Comparison of ENCODE assay signal across 1 cellular context in the genomic region with DNA sequence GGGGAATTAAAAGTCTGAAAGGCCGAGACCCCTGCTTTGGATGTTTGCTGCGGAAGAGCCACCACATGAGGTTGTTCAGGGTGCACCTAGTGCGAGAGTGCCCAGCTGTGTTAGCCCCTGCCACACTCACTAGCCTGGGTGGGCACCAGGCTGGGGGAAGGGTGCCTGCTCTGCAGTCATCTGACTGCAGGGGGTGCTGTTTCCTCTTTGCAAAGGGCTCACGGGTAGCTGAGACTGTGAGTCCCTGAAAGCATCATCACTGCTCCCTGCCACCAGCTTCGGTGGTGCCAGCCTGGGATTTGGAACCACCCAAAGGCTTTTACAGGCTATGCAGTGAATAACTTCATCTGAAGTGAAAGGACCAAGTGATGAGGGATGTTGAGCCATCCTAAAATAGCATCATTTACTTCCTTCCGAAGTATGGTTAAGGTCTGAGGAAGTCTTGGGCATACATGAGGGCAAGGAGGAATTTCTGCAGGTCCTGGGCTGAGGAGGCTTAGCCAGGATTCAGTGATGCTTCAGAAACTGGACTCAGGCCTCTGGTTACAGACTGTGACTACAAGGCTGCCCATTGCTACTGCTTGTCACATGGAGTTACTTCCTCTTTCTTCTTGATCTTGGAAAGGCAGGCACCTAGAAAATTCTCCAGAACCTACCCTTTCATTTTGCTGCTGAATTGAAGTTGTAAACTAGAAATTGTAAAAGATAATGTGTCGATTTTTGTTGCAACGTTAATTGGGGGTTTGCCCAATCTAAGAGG.
TF ChIP-seq lines count a peak whose summit lies in the region.

No MANE protein-coding gene starts in this region.

TF ChIP-seq in H1, 55 proteins besides CTCF, POLR2A, EP300 and RAD21 (continued from another document):
- TF ChIP-seq, protein P1, sequence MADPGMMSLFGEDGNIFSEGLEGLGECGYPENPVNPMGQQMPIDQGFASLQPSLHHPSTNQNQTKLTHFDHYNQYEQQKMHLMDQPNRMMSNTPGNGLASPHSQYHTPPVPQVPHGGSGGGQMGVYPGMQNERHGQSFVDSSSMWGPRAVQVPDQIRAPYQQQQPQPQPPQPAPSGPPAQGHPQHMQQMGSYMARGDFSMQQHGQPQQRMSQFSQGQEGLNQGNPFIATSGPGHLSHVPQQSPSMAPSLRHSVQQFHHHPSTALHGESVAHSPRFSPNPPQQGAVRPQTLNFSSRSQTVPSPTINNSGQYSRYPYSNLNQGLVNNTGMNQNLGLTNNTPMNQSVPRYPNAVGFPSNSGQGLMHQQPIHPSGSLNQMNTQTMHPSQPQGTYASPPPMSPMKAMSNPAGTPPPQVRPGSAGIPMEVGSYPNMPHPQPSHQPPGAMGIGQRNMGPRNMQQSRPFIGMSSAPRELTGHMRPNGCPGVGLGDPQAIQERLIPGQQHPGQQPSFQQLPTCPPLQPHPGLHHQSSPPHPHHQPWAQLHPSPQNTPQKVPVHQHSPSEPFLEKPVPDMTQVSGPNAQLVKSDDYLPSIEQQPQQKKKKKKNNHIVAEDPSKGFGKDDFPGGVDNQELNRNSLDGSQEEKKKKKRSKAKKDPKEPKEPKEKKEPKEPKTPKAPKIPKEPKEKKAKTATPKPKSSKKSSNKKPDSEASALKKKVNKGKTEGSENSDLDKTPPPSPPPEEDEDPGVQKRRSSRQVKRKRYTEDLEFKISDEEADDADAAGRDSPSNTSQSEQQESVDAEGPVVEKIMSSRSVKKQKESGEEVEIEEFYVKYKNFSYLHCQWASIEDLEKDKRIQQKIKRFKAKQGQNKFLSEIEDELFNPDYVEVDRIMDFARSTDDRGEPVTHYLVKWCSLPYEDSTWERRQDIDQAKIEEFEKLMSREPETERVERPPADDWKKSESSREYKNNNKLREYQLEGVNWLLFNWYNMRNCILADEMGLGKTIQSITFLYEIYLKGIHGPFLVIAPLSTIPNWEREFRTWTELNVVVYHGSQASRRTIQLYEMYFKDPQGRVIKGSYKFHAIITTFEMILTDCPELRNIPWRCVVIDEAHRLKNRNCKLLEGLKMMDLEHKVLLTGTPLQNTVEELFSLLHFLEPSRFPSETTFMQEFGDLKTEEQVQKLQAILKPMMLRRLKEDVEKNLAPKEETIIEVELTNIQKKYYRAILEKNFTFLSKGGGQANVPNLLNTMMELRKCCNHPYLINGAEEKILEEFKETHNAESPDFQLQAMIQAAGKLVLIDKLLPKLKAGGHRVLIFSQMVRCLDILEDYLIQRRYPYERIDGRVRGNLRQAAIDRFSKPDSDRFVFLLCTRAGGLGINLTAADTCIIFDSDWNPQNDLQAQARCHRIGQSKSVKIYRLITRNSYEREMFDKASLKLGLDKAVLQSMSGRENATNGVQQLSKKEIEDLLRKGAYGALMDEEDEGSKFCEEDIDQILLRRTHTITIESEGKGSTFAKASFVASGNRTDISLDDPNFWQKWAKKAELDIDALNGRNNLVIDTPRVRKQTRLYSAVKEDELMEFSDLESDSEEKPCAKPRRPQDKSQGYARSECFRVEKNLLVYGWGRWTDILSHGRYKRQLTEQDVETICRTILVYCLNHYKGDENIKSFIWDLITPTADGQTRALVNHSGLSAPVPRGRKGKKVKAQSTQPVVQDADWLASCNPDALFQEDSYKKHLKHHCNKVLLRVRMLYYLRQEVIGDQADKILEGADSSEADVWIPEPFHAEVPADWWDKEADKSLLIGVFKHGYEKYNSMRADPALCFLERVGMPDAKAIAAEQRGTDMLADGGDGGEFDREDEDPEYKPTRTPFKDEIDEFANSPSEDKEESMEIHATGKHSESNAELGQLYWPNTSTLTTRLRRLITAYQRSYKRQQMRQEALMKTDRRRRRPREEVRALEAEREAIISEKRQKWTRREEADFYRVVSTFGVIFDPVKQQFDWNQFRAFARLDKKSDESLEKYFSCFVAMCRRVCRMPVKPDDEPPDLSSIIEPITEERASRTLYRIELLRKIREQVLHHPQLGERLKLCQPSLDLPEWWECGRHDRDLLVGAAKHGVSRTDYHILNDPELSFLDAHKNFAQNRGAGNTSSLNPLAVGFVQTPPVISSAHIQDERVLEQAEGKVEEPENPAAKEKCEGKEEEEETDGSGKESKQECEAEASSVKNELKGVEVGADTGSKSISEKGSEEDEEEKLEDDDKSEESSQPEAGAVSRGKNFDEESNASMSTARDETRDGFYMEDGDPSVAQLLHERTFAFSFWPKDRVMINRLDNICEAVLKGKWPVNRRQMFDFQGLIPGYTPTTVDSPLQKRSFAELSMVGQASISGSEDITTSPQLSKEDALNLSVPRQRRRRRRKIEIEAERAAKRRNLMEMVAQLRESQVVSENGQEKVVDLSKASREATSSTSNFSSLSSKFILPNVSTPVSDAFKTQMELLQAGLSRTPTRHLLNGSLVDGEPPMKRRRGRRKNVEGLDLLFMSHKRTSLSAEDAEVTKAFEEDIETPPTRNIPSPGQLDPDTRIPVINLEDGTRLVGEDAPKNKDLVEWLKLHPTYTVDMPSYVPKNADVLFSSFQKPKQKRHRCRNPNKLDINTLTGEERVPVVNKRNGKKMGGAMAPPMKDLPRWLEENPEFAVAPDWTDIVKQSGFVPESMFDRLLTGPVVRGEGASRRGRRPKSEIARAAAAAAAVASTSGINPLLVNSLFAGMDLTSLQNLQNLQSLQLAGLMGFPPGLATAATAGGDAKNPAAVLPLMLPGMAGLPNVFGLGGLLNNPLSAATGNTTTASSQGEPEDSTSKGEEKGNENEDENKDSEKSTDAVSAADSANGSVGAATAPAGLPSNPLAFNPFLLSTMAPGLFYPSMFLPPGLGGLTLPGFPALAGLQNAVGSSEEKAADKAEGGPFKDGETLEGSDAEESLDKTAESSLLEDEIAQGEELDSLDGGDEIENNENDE (IDR thresholded peaks at IDR 0.05; ENCODE audit: insufficient replicate concordance, low read length): no peak
- no peak for TF ChIP-seq TAF7 (optimal IDR thresholded peaks at IDR 0.05; ENCODE audit: borderline replicate concordance, low read depth, low read length)
